ENCODE assay signal across 9 cellular contexts in the genomic region with DNA sequence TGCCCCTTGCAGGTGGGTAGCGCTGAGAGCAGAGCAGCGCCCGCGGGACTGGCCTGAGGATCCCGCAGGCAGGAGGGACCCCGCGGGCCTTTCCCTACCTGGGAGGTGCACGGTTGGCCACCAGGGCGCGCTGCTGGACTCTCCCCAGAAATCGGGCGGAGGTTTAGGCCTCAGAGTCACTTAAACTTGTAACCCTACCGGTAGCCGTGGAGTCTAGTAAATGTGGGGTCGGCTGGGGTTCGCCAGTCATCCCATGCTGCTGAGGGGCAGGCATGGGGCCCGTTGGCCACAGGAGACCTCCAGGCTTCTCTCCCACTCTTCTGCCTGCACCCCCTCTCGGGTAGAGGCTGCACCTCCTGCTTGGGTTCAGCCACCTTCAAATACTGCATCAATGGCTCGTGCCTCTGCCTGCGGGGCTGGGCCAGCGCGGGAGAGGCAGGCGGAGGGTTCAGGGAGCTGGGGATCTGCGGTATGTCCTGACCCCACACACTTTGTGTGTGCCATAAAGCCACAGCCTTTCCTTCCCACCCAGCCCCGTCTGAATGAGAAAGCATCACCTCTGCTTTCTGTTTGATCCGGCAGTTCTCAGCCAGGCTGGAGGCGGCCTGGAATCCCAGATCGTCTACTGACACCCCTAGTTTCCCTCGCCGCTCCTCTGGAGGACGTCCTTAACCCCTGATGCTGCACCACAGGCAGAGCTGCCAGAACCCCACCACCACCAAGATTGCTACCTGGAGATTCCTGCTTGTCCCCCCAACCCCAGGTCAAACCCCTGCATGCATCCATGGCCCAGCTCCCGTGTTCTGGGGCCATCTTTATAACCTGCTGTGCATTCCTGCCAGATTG. TPM values are rescaled to one million over a fixed set of nuclear protein-coding genes. Genes with fewer than 3 reads are reported as not detected.
DNase-seq lines count a peak whose midpoint lies in the region; ATAC-seq, FAIRE-seq and TF ChIP-seq lines count a peak whose summit lies in the region.
"Had no signal": no experiment of that assay in that cellular context is flagged by ENCODE, and none has a peak within 500 bp of the region (broad histone marks: within the 10 kb centered on the region; RNA-seq: fewer than 3 reads in every experiment).

No MANE protein-coding gene starts in this region.

- H3K27ac ChIP-seq in RWPE2 (ENCODE audit: poor library complexity, severe bottlenecking): no peak overlapping the region
- no peak overlapping the region for H3K27ac ChIP-seq in prostate gland

- H3K4me1 Mint-ChIP-seq in glutamatergic neuron (ENCODE audit: low read depth, unreplicated experiment): peaks cover 7% of the 10 kb centered on the region

- peaks cover 3% of the 10 kb centered on the region for H3K27me3 Mint-ChIP-seq in glutamatergic neuron (ENCODE audit: unreplicated experiment)

- no peaks in the 10 kb centered on the region for H3K36me3 Mint-ChIP-seq in glutamatergic neuron (ENCODE audit: unreplicated experiment)

- H3K27me3 ChIP-seq in RWPE2 (ENCODE audit: insufficient read depth, poor library complexity, severe bottlenecking): no peaks in the 10 kb centered on the region
- H3K27me3 ChIP-seq in prostate gland (replicated peaks; ENCODE audit: insufficient read depth): no peaks in the 10 kb centered on the region

- DNase-seq in DMS153 (lab: John Stamatoyannopoulos, UW): peak; percentile 12
- peak; percentile 76 for DNase-seq in HuH-7.5 (ENCODE audit: low spot score)
- no peak for DNase-seq in RWPE2 (ENCODE audit: low spot score)
- peak; percentile 79 for DNase-seq in activated T-helper 9 cell treated with anti-CD3 and anti-CD28 coated beads, Interleukin-2, amount 50 U/mL, for 16 hours (ENCODE audit: low read depth)
- peak; percentile 92 for DNase-seq in glutamatergic neuron
- peak; percentile 76 for DNase-seq in prostate gland (ENCODE audit: low spot score)
- DNase-seq in urothelium cell line (ENCODE audit: low spot score): peak; percentile 90

- H3K9me3 ChIP-seq in RWPE2 (ENCODE audit: severe bottlenecking): no peaks in the 10 kb centered on the region
- H3K9me3 ChIP-seq in prostate gland: no peaks in the 10 kb centered on the region

- ATAC-seq in GM21576 (IDR thresholded peaks at IDR 0.05; ENCODE audit: unreplicated experiment) (peak; percentile 77), RWPE2 (ENCODE audit: low read depth) (peak; percentile 93)

- peak; percentile 89 for TF ChIP-seq CTCF in RWPE2 (IDR thresholded peaks at IDR 0.05; ENCODE audit: poor library complexity, severe bottlenecking)
- peak; percentile 85 for TF ChIP-seq CTCF in glutamatergic neuron (IDR thresholded peaks at IDR 0.05; ENCODE audit: partially characterized antibody, unreplicated experiment)
- TF ChIP-seq CTCF in prostate gland (IDR thresholded peaks at IDR 0.05): peak; percentile 69 to 88 (median 86)

- TF ChIP-seq POLR2A in prostate gland (IDR thresholded peaks at IDR 0.05): no peak

- no peaks in the 10 kb centered on the region for H3K36me3 ChIP-seq in RWPE2 (ENCODE audit: low read depth)
- H3K36me3 ChIP-seq in prostate gland: no peaks in the 10 kb centered on the region

- H3K4me1 ChIP-seq in RWPE2 (ENCODE audit: insufficient read depth, poor library complexity, severe bottlenecking) (no peaks in the 10 kb centered on the region), prostate gland (replicated peaks) (no peaks in the 10 kb centered on the region)

- H3K4me3 ChIP-seq in RWPE2 (ENCODE audit: severe bottlenecking) (no peak overlapping the region), prostate gland (no peak overlapping the region)

- intact Hi-C loops in prostate gland (cut with DNase I): loop anchor here (5.0 kb wide), 2 partner anchors 129 to 339 kb away; partner anchors contain the start of gene AHCYL1

- no peak overlapping the region for H3K27ac Mint-ChIP-seq in glutamatergic neuron (ENCODE audit: unreplicated experiment)

- 41% methylated on average over 31 of the region's 32 CpGs for WGBS in prostate gland

- no peak overlapping the region for H3K4me3 Mint-ChIP-seq in glutamatergic neuron (ENCODE audit: unreplicated experiment)

- no peak for FAIRE-seq in urothelium cell line (lab: Jason Lieb, UNC)
- FAIRE-seq: TTC549 had no signal

- peaks cover 3% of the 10 kb centered on the region for H3K9me3 Mint-ChIP-seq in glutamatergic neuron (ENCODE audit: unreplicated experiment)

RNA-seq across cellular contexts. Expression of gene GSTM4, which starts 12.3 kb away (rescaled TPM):
- total RNA-seq in glutamatergic neuron (ENCODE audit: unreplicated experiment) (12.3 TPM), prostate gland (10 to 100 TPM; 26.8 to 56.5 TPM)

RNA-seq across cellular contexts. Expression of gene AMPD2, which starts 24.0 kb away (rescaled TPM):
- total RNA-seq in glutamatergic neuron (ENCODE audit: unreplicated experiment) (49.3 TPM), prostate gland (10 to 100 TPM; 40.1 to 72.3 TPM)

RNA-seq across cellular contexts. Expression of gene GNAT2, which starts 24.2 kb away (rescaled TPM):
- total RNA-seq in glutamatergic neuron (ENCODE audit: unreplicated experiment): not detected
- not detected for total RNA-seq in prostate gland

RNA-seq across cellular contexts. Expression of gene GSTM2, which starts 24.2 kb away (rescaled TPM):
- 33.6 TPM for total RNA-seq in glutamatergic neuron (ENCODE audit: unreplicated experiment)
- total RNA-seq in prostate gland: 10 to 100 TPM; 47.5 to 79.5 TPM

RNA-seq across cellular contexts. Expression of gene GSTM1, which starts 44.0 kb away (rescaled TPM):
- total RNA-seq in glutamatergic neuron (ENCODE audit: unreplicated experiment): not detected
- not detected for total RNA-seq in prostate gland
